Comparison of ENCODE assay signal across 1 cellular context in the genomic region with DNA sequence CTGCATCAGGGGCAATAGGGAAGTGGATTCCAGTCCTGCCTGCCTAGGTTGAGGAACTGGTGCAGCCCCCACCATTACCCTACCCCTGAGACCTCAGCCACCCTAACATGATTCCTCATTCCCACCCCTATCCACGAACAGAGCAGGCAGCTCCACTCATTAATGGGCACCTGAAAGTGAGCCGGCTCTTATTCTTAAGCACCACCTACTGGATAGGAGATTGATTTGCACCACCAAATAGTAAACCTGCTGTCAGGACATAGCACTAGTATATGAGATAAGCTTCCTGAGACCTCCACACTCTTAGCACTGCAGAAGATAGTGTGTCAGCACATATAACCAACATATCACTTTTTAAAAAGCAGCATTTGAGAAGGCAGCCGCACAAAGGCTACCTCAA.
TF ChIP-seq lines count a peak whose summit lies in the region.

No MANE protein-coding gene starts in this region.

TF ChIP-seq in GM23338, 12 proteins besides CTCF, POLR2A, EP300 and RAD21 (continued from another document):
- TF ChIP-seq, protein P1, sequence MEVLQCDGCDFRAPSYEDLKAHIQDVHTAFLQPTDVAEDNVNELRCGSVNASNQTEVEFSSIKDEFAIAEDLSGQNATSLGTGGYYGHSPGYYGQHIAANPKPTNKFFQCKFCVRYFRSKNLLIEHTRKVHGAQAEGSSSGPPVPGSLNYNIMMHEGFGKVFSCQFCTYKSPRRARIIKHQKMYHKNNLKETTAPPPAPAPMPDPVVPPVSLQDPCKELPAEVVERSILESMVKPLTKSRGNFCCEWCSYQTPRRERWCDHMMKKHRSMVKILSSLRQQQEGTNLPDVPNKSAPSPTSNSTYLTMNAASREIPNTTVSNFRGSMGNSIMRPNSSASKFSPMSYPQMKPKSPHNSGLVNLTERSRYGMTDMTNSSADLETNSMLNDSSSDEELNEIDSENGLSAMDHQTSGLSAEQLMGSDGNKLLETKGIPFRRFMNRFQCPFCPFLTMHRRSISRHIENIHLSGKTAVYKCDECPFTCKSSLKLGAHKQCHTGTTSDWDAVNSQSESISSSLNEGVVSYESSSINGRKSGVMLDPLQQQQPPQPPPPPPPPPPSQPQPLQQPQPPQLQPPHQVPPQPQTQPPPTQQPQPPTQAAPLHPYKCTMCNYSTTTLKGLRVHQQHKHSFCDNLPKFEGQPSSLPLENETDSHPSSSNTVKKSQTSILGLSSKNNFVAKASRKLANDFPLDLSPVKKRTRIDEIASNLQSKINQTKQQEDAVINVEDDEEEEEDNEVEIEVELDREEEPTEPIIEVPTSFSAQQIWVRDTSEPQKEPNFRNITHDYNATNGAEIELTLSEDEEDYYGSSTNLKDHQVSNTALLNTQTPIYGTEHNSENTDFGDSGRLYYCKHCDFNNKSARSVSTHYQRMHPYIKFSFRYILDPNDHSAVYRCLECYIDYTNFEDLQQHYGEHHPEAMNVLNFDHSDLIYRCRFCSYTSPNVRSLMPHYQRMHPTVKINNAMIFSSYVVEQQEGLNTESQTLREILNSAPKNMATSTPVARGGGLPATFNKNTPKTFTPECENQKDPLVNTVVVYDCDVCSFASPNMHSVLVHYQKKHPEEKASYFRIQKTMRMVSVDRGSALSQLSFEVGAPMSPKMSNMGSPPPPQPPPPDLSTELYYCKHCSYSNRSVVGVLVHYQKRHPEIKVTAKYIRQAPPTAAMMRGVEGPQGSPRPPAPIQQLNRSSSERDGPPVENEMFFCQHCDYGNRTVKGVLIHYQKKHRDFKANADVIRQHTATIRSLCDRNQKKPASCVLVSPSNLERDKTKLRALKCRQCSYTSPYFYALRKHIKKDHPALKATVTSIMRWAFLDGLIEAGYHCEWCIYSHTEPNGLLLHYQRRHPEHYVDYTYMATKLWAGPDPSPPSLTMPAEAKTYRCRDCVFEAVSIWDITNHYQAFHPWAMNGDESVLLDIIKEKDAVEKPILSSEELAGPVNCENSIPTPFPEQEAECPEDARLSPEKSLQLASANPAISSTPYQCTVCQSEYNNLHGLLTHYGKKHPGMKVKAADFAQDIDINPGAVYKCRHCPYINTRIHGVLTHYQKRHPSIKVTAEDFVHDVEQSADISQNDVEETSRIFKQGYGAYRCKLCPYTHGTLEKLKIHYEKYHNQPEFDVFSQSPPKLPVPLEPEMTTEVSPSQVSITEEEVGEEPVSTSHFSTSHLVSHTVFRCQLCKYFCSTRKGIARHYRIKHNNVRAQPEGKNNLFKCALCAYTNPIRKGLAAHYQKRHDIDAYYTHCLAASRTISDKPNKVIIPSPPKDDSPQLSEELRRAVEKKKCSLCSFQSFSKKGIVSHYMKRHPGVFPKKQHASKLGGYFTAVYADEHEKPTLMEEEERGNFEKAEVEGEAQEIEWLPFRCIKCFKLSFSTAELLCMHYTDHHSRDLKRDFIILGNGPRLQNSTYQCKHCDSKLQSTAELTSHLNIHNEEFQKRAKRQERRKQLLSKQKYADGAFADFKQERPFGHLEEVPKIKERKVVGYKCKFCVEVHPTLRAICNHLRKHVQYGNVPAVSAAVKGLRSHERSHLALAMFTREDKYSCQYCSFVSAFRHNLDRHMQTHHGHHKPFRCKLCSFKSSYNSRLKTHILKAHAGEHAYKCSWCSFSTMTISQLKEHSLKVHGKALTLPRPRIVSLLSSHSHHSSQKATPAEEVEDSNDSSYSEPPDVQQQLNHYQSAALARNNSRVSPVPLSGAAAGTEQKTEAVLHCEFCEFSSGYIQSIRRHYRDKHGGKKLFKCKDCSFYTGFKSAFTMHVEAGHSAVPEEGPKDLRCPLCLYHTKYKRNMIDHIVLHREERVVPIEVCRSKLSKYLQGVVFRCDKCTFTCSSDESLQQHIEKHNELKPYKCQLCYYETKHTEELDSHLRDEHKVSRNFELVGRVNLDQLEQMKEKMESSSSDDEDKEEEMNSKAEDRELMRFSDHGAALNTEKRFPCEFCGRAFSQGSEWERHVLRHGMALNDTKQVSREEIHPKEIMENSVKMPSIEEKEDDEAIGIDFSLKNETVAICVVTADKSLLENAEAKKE (CRISPR knock-in tag; IDR thresholded peaks at IDR 0.05): no peak
- no peak for TF ChIP-seq ZNF331 (CRISPR knock-in tag; IDR thresholded peaks at IDR 0.05; ENCODE audit: low read depth)
- TF ChIP-seq, protein P2, sequence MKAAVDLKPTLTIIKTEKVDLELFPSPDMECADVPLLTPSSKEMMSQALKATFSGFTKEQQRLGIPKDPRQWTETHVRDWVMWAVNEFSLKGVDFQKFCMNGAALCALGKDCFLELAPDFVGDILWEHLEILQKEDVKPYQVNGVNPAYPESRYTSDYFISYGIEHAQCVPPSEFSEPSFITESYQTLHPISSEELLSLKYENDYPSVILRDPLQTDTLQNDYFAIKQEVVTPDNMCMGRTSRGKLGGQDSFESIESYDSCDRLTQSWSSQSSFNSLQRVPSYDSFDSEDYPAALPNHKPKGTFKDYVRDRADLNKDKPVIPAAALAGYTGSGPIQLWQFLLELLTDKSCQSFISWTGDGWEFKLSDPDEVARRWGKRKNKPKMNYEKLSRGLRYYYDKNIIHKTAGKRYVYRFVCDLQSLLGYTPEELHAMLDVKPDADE (IDR thresholded peaks at IDR 0.05): no peak
- TF ChIP-seq POLR2AphosphoS5 (IDR thresholded peaks at IDR 0.05; ENCODE audit: low read depth): no peak
- no peak for TF ChIP-seq EZH2 (IDR thresholded peaks at IDR 0.05; ENCODE audit: low read depth, unreplicated experiment)
